8 cellular contexts compared by ENCODE assay signal in genomic region chr15:31328425-31328998, GRCh38.
DNase-seq lines count a peak whose midpoint lies in the region; ATAC-seq and TF ChIP-seq lines count a peak whose summit lies in the region.

No MANE protein-coding gene starts in this region.

- H3K36me3 Mint-ChIP-seq in memory B cell: peaks cover 8% of the 10 kb centered on the region

- peak overlapping the region; percentile 66 for H3K27ac ChIP-seq in HL-60 (replicated peaks)

- no peaks in the 10 kb centered on the region for H3K9me3 Mint-ChIP-seq in memory B cell

- H3K27me3 ChIP-seq in HL-60 (ENCODE audit: insufficient read depth, poor library complexity, severe bottlenecking): no peaks in the 10 kb centered on the region

- no peaks in the 10 kb centered on the region for H3K27me3 Mint-ChIP-seq in memory B cell

- TF ChIP-seq CTCF in AG10803 (conservative IDR thresholded peaks at IDR 0.05; ENCODE audit: low read length) (no peak), HL-60 (IDR thresholded peaks at IDR 0.05; ENCODE audit: insufficient read depth, low read length) (no peak)

- peaks cover 51% of the 10 kb centered on the region for H3K4me1 Mint-ChIP-seq in memory B cell

- peak overlapping the region; percentile 99 for H3K27ac Mint-ChIP-seq in memory B cell

- peak overlapping the region; percentile 96 for H3K4me3 Mint-ChIP-seq in memory B cell

- DNase-seq in AG10803 (ENCODE audit: low read depth): peak; percentile 31
- DNase-seq in HL-60 (ENCODE audit: low read depth in 1 of 2, low spot score in 1 of 2): no peak
- peak; percentile 78 for DNase-seq in central memory CD4-positive, alpha-beta T cell
- DNase-seq in memory B cell (ENCODE audit: low spot score in 2 of 2): peak in 1 of 2 donors; percentile 64
- DNase-seq in stimulated activated CD8-positive, alpha-beta memory T cell treated with anti-CD3 and anti-CD28 coated beads, Interleukin-7, amount 100 ng/mL, for 4 hours (ENCODE audit: low read depth in 2 of 2): peak; percentile 76 to 81
- DNase-seq in NCI-H345 treated with DMSO at 0.1 percent for 48 hours (lab: John Stamatoyannopoulos, UW; ENCODE audit: unreplicated experiment): no peak

- H3K4me3 ChIP-seq in AG10803 (ENCODE audit: low read length) (peak overlapping the region; percentile 72), HL-60 (replicated peaks; ENCODE audit: insufficient read depth, low read length) (peak overlapping the region; percentile 79)

- peak; percentile 8 to 12 for ATAC-seq in activated CD4-positive, CD25-positive, alpha-beta regulatory T cell treated with anti-CD3 and anti-CD28 coated beads, Interleukin-2, amount 50 U/mL, for 24 hours
- ATAC-seq in memory B cell (ENCODE audit: low read depth): peak; percentile 4
- no peak for ATAC-seq in GM19328 (IDR thresholded peaks at IDR 0.05; ENCODE audit: unreplicated experiment)

Comparison
In these comparisons a context has a peak if more than half of its experiments do, and no peak if none do; other contexts are left out.
1. DNase-seq: peak in AG10803 (single experiment), central memory CD4-positive, alpha-beta T cell (single experiment) and stimulated activated CD8-positive, alpha-beta memory T cell treated with anti-CD3 and anti-CD28 coated beads, Interleukin-7, amount 100 ng/mL, for 4 hours (2 of 2); none in HL-60 (0 of 2) and NCI-H345 treated with DMSO at 0.1 percent for 48 hours (single experiment).